In genomic region chr3:73384091-73384906, GRCh38 we compare ENCODE assay signal across 21 cellular contexts.
"Had no signal": no experiment of that assay in that cellular context is flagged by ENCODE, and none has a peak within 500 bp of the region (broad histone marks: within the 10 kb centered on the region; RNA-seq: fewer than 3 reads in every experiment).

No MANE protein-coding gene starts in this region.

- DNase-seq: cortex of kidney; effector memory CD8-positive, alpha-beta T cell; erythroblast; esophagus squamous epithelium; foreskin melanocyte; glutamatergic neuron; heart right ventricle; hypothalamus; mesendoderm; midbrain; naive thymus-derived CD4-positive, alpha-beta T cell; occipital lobe; retina; small intestine; stimulated activated CD4-positive, alpha-beta T cell treated with anti-CD3 and anti-CD28 coated beads, Interleukin-2, amount 100 ng/mL, for 48 hours; stimulated activated naive B cell treated with anti-CD40 and anti-IgM and Interleukin-4, amounts not matched to agents 10 μg/mL and 1 μg/mL and 100 μg/mL, for 72 hours had no signal

- ATAC-seq: effector memory CD8-positive, alpha-beta T cell; left lobe of liver; naive thymus-derived CD4-positive, alpha-beta T cell; stimulated activated naive B cell treated with anti-CD40 and anti-IgM and Interleukin-4, amounts not matched to agents 10 μg/mL and 1 μg/mL and 100 μg/mL, for 72 hours had no signal

- H3K4me1 ChIP-seq: esophagus squamous epithelium, heart right ventricle, pancreas, right lobe of liver had no signal

- H3K9me3 ChIP-seq: pancreas, right lobe of liver, thoracic aorta had no signal

- H3K27ac ChIP-seq: esophagus squamous epithelium, heart right ventricle, pancreas, right lobe of liver, thoracic aorta, tibial nerve had no signal

- H3K36me3 ChIP-seq: right lobe of liver had no signal

- H3K27me3 ChIP-seq: esophagus squamous epithelium, heart right ventricle, pancreas, right lobe of liver, tibial nerve had no signal

- H3K4me3 ChIP-seq: esophagus squamous epithelium, heart right ventricle, pancreas, right lobe of liver, thoracic aorta, tibial nerve had no signal
